In genomic region chr3:152438706-152439105, GRCh38 we compare ENCODE assay signal across 26 cellular contexts.
DNase-seq lines count a peak whose midpoint lies in the region; ATAC-seq and TF ChIP-seq lines count a peak whose summit lies in the region.
"Had no signal": no experiment of that assay in that cellular context is flagged by ENCODE, and none has a peak within 500 bp of the region (broad histone marks: within the 10 kb centered on the region; RNA-seq: fewer than 3 reads in every experiment).

No MANE protein-coding gene starts in this region.

- POLR2A ChIA-PET in activated CD4-positive, alpha-beta T cell treated with anti-CD3 and anti-CD28 coated beads for 36 hours (lab: Charles Lee) = no interaction called here
- POLR2A ChIA-PET in CD8-positive, alpha-beta T cell (lab: Charles Lee) = no interaction called here

- 55% methylated on average over 6 of the region's 6 CpGs for WGBS in esophagus muscularis mucosa

- H3K4me3 Mint-ChIP-seq in activated CD4-positive, alpha-beta T cell treated with anti-CD3 and anti-CD28 coated beads for 36 hours = no peak overlapping the region
- H3K4me3 Mint-ChIP-seq in CD8-positive, alpha-beta T cell = no peak overlapping the region
- H3K4me3 Mint-ChIP-seq: brain, neural progenitor cell, WTC11 had no signal

- H3K9me3 ChIP-seq in CD8-positive, alpha-beta T cell (ENCODE audit: low read length) = no peaks in the 10 kb centered on the region
- H3K9me3 ChIP-seq in esophagus muscularis mucosa = peaks cover 0 to 6% (median 2%) of the 10 kb centered on the region in 4 donors
- H3K9me3 ChIP-seq in neutrophil = no peaks in the 10 kb centered on the region
- H3K9me3 ChIP-seq: thyroid gland had no signal

- H3K27ac ChIP-seq in CD8-positive, alpha-beta T cell (ENCODE audit: low read depth, low read length) = no peak overlapping the region
- H3K27ac ChIP-seq in esophagus muscularis mucosa (replicated peaks in 1 of 4) = peak overlapping the region in 3 of 4 donors; percentile 24 to 60 (median 44)
- peak overlapping the region; percentile 35 for H3K27ac ChIP-seq in neutrophil
- H3K27ac ChIP-seq: neural progenitor cell, thyroid gland had no signal

- CTCF ChIA-PET in activated CD4-positive, alpha-beta T cell treated with anti-CD3 and anti-CD28 coated beads for 36 hours (lab: Charles Lee) = interaction anchor here (1.0 to 1.2 kb wide), 2 partner anchors 10 to 33 kb away, joined by 3 to 4 read pairs; no protein-coding TSS in a partner anchor
- CTCF ChIA-PET in CD8-positive, alpha-beta T cell (lab: Charles Lee) = no interaction called here

- H3K4me1 Mint-ChIP-seq in activated CD4-positive, alpha-beta T cell treated with anti-CD3 and anti-CD28 coated beads for 36 hours = peaks cover 74% of the 10 kb centered on the region
- peaks cover 85% of the 10 kb centered on the region for H3K4me1 Mint-ChIP-seq in CD8-positive, alpha-beta T cell (ENCODE audit: low read depth)

- no peaks in the 10 kb centered on the region for H3K27me3 Mint-ChIP-seq in activated CD4-positive, alpha-beta T cell treated with anti-CD3 and anti-CD28 coated beads for 36 hours
- H3K27me3 Mint-ChIP-seq in CD8-positive, alpha-beta T cell (ENCODE audit: low read depth) = no peaks in the 10 kb centered on the region
- H3K27me3 Mint-ChIP-seq: brain; CD8-positive, alpha-beta memory T cell had no signal

- peaks cover 10% of the 10 kb centered on the region for H3K9me3 Mint-ChIP-seq in activated CD4-positive, alpha-beta T cell treated with anti-CD3 and anti-CD28 coated beads for 36 hours (ENCODE audit: low read depth)
- H3K9me3 Mint-ChIP-seq in CD8-positive, alpha-beta T cell = peaks cover 5% of the 10 kb centered on the region

- TF ChIP-seq POLR2A in esophagus muscularis mucosa (IDR thresholded peaks at IDR 0.05; ENCODE audit: low read depth) = no peak

- peaks cover 52% of the 10 kb centered on the region for H3K4me1 ChIP-seq in CD8-positive, alpha-beta T cell (ENCODE audit: insufficient read depth, low read length)
- peaks cover 38 to 77% (median 65%) of the 10 kb centered on the region in 4 donors for H3K4me1 ChIP-seq in esophagus muscularis mucosa
- peaks cover 23 to 31% of the 10 kb centered on the region in 2 experiments for H3K4me1 ChIP-seq in neutrophil (ENCODE audit: control insufficient read depth in 1 of 2, insufficient read depth in 1 of 2, low read depth in 1 of 2, low read length in 1 of 2)

- TF ChIP-seq CTCF in CD8-positive, alpha-beta T cell (IDR thresholded peaks at IDR 0.05) = no peak
- TF ChIP-seq CTCF in esophagus muscularis mucosa (IDR thresholded peaks at IDR 0.05) (no peak), neutrophil (IDR thresholded peaks at IDR 0.05) (no peak)

- H3K36me3 Mint-ChIP-seq in activated CD4-positive, alpha-beta T cell treated with anti-CD3 and anti-CD28 coated beads for 36 hours (ENCODE audit: low read depth) = peaks cover 52% of the 10 kb centered on the region
- peaks cover 65% of the 10 kb centered on the region for H3K36me3 Mint-ChIP-seq in CD8-positive, alpha-beta T cell

- H3K4me3 ChIP-seq in CD8-positive, alpha-beta T cell (ENCODE audit: low read depth, low read length) = no peak overlapping the region
- H3K4me3 ChIP-seq in esophagus muscularis mucosa (no peak overlapping the region), neutrophil (ENCODE audit: low read depth in 1 of 2, low read length in 1 of 2) (no peak overlapping the region)
- H3K4me3 ChIP-seq: heart right ventricle, neural progenitor cell, thyroid gland had no signal

- TF ChIP-seq EP300 in esophagus muscularis mucosa (IDR thresholded peaks at IDR 0.05) = no peak

- H3K36me3 ChIP-seq in CD8-positive, alpha-beta T cell (ENCODE audit: insufficient read depth, low read length) = peaks cover 12% of the 10 kb centered on the region
- H3K36me3 ChIP-seq in esophagus muscularis mucosa (peaks cover 0 to 16% (median 9%) of the 10 kb centered on the region in 4 donors), neutrophil (no peaks in the 10 kb centered on the region)
- H3K36me3 ChIP-seq: neural progenitor cell, thyroid gland had no signal

- no peak for DNase-seq in activated CD4-positive, alpha-beta T cell treated with anti-CD3 and anti-CD28 coated beads for 36 hours
- DNase-seq in activated CD4-positive, alpha-beta T cell treated with anti-CD3 and anti-CD28 coated beads, Interleukin-2, amount 50 U/mL, for 48 hours = no peak
- DNase-seq in CD8-positive, alpha-beta T cell = no peak
- no peak for DNase-seq in esophagus muscularis mucosa (ENCODE audit: extremely low spot score)
- DNase-seq in NCI-H187 treated with DMSO at 0.1 percent for 48 hours (lab: John Stamatoyannopoulos, UW) = no peak
- DNase-seq: activated CD4-positive, alpha-beta T cell treated with anti-CD3 and anti-CD28 coated beads, Interleukin-2, amount 50 U/mL, for 1 hour; activated effector memory CD4-positive, alpha-beta T cell treated with Interleukin-2 at 50 U/mL for 16 hours; CD8-positive, alpha-beta memory T cell; foreskin fibroblast; heart right ventricle; Karpas-422; mammary epithelial cell; NCI-H1417 treated with DMSO at 0.1 percent for 48 hours; NCI-H2081 treated with DMSO at 0.1 percent for 48 hours; NCI-H446 treated with DMSO at 0.1 percent for 48 hours; OCI-M1; stimulated activated naive CD4-positive, alpha-beta T cell treated with Interleukin-2 at 50 U/mL for 16 hours; T-helper 9 cell; thyroid gland had no signal

- peak overlapping the region; percentile 60 for H3K27ac Mint-ChIP-seq in activated CD4-positive, alpha-beta T cell treated with anti-CD3 and anti-CD28 coated beads for 36 hours
- peak overlapping the region; percentile 19 for H3K27ac Mint-ChIP-seq in CD8-positive, alpha-beta T cell
- H3K27ac Mint-ChIP-seq: brain, neural progenitor cell, WTC11 had no signal

- ATAC-seq in activated CD4-positive, alpha-beta T cell treated with anti-CD3 and anti-CD28 coated beads for 36 hours = no peak
- ATAC-seq in CD8-positive, alpha-beta T cell = no peak
- ATAC-seq in HG02763 (IDR thresholded peaks at IDR 0.05; ENCODE audit: unreplicated experiment) (no peak), GM21825 (IDR thresholded peaks at IDR 0.05; ENCODE audit: unreplicated experiment) (no peak)
- ATAC-seq: heart right ventricle, HepG2, WTC11 had no signal

- intact Hi-C loops in activated CD4-positive, alpha-beta T cell treated with anti-CD3 and anti-CD28 coated beads for 36 hours (cut with DNase I, micrococcal nuclease) = no loop called here
- intact Hi-C loops in CD8-positive, alpha-beta T cell (cut with DNase I, micrococcal nuclease) = loop anchor here in 1 of 2 experiments (2.0 to 5.0 kb wide), 2 partner anchors 14 to 141 kb away; no protein-coding TSS in a partner anchor
- intact Hi-C loops in esophagus muscularis mucosa (cut with DNase I) = no loop called here

- H3K27me3 ChIP-seq in CD8-positive, alpha-beta T cell (ENCODE audit: insufficient read depth, low read length) = no peaks in the 10 kb centered on the region
- H3K27me3 ChIP-seq in esophagus muscularis mucosa (no peaks in the 10 kb centered on the region), neutrophil (no peaks in the 10 kb centered on the region)
- H3K27me3 ChIP-seq: heart right ventricle, neural progenitor cell, thyroid gland had no signal
